1 cellular context compared by ENCODE assay signal in the genomic region with DNA sequence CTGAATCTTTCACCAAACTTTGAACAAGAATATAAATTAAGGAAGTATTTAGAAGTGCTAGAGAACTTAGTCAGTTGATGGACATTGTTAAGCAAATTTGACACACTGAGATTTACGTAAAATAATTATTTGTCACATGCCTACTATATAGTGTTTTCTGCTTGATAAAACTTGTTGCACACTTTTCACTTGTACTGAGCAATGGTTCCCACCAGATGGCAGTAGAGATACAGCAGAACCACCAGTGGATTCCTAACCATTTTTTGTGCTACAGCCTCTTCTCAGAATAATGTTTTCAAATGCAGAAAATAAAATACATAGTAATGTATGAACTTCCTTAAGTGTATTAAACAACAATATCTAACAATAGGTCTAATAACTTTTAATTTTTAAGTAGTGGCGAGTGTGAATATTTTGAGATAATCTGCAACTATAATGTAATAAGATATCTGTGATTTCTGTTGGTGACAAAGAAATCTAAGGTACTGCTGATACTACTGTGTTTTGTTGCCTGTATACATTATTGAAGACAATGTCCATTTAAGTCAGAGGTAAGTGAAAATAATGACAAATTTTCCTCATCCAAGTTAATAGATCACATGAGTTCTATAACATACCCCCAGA.
TF ChIP-seq lines count a peak whose summit lies in the region.

No MANE protein-coding gene starts in this region.

TF ChIP-seq in WTC11, 78 proteins besides CTCF, POLR2A, EP300 and RAD21 (continued from another document):
- TF ChIP-seq, protein P1, sequence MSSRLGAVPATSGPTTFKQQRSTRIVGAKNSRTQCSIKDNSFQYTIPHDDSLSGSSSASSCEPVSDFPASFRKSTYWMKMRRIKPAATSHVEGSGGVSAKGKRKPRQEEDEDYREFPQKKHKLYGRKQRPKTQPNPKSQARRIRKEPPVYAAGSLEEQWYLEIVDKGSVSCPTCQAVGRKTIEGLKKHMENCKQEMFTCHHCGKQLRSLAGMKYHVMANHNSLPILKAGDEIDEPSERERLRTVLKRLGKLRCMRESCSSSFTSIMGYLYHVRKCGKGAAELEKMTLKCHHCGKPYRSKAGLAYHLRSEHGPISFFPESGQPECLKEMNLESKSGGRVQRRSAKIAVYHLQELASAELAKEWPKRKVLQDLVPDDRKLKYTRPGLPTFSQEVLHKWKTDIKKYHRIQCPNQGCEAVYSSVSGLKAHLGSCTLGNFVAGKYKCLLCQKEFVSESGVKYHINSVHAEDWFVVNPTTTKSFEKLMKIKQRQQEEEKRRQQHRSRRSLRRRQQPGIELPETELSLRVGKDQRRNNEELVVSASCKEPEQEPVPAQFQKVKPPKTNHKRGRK (CRISPR knock-in tag; IDR thresholded peaks at IDR 0.05; ENCODE audit: borderline replicate concordance) = no peak
TF ChIP-seq in WTC11: peak in this region for 0.
